ENCODE assay signal across 29 cellular contexts in genomic region chr10:61115874-61116273, GRCh38.
"Had no signal": no experiment of that assay in that cellular context is flagged by ENCODE, and none has a peak within 500 bp of the region (broad histone marks: within the 10 kb centered on the region; RNA-seq: fewer than 3 reads in every experiment).

No MANE protein-coding gene starts in this region.

- H3K36me3 ChIP-seq: neural progenitor cell, ovary, right lobe of liver, sigmoid colon, stomach, suprapubic skin, tibial artery, transverse colon, upper lobe of right lung, uterus had no signal

- H3K4me1 ChIP-seq: neural progenitor cell, parathyroid adenoma, psoas muscle, right lobe of liver, sigmoid colon, stomach, suprapubic skin, testis, tibial artery, transverse colon, upper lobe of right lung, uterus had no signal

- H3K36me3 Mint-ChIP-seq: natural killer cell; neural progenitor cell; stimulated activated effector memory CD8-positive, alpha-beta T cell treated with anti-CD3 and anti-CD28 coated beads, Interleukin-12 subunit alpha, Interleukin-12 subunit beta, amount 100 ng/mL, for 72 hours; stimulated activated naive B cell treated with anti-CD40 and anti-IgM and Interleukin-4, amounts not matched to agents 10 μg/mL and 1 μg/mL and 100 μg/mL, for 72 hours; type B pancreatic cell had no signal

- H3K9me3 Mint-ChIP-seq: natural killer cell; nephron; neural progenitor cell; stimulated activated effector memory CD8-positive, alpha-beta T cell treated with anti-CD3 and anti-CD28 coated beads, Interleukin-12 subunit alpha, Interleukin-12 subunit beta, amount 100 ng/mL, for 72 hours; stimulated activated naive CD8-positive, alpha-beta T cell treated with anti-CD3 and anti-CD28 coated beads, Interleukin-15, Interleukin-2, amounts not matched to agents 100 ng/mL and 50 ng/mL, for 24 hours; type B pancreatic cell had no signal

- H3K79me2 ChIP-seq: parathyroid adenoma had no signal

- H3K4me1 Mint-ChIP-seq: natural killer cell; nephron; neural progenitor cell; stimulated activated effector memory CD8-positive, alpha-beta T cell treated with anti-CD3 and anti-CD28 coated beads, Interleukin-12 subunit alpha, Interleukin-12 subunit beta, amount 100 ng/mL, for 72 hours had no signal

- H3K4me3 Mint-ChIP-seq: natural killer cell; nephron; neural progenitor cell; stimulated activated effector memory CD8-positive, alpha-beta T cell treated with anti-CD3 and anti-CD28 coated beads, Interleukin-12 subunit alpha, Interleukin-12 subunit beta, amount 100 ng/mL, for 72 hours; stimulated activated naive B cell treated with anti-CD40 and anti-IgM and Interleukin-4, amounts not matched to agents 10 μg/mL and 1 μg/mL and 100 μg/mL, for 72 hours; stimulated activated naive CD8-positive, alpha-beta T cell treated with anti-CD3 and anti-CD28 coated beads, Interleukin-15, Interleukin-2, amounts not matched to agents 100 ng/mL and 50 ng/mL, for 24 hours; type B pancreatic cell had no signal

- H3K27me3 ChIP-seq: neural progenitor cell, ovary, right lobe of liver, sigmoid colon, stomach, suprapubic skin, testis, tibial artery, transverse colon, upper lobe of right lung, uterus had no signal

- H3K9ac ChIP-seq: neural progenitor cell, parathyroid adenoma had no signal

- H3K27ac Mint-ChIP-seq: natural killer cell; nephron; neural progenitor cell; progenitor cell of endocrine pancreas; stimulated activated effector memory CD8-positive, alpha-beta T cell treated with anti-CD3 and anti-CD28 coated beads, Interleukin-12 subunit alpha, Interleukin-12 subunit beta, amount 100 ng/mL, for 72 hours; stimulated activated naive B cell treated with anti-CD40 and anti-IgM and Interleukin-4, amounts not matched to agents 10 μg/mL and 1 μg/mL and 100 μg/mL, for 72 hours; stimulated activated naive CD8-positive, alpha-beta T cell treated with anti-CD3 and anti-CD28 coated beads, Interleukin-15, Interleukin-2, amounts not matched to agents 100 ng/mL and 50 ng/mL, for 24 hours; type B pancreatic cell had no signal

- H3K9me3 ChIP-seq: ovary, psoas muscle, right lobe of liver, sigmoid colon, stomach, suprapubic skin, testis, tibial artery, transverse colon, upper lobe of right lung, uterus had no signal

- DNase-seq: natural killer cell; occipital lobe; ovary; posterior cingulate gyrus; psoas muscle; right cardiac atrium; right lobe of liver; sigmoid colon; small intestine; stimulated activated CD4-positive, alpha-beta T cell treated with anti-CD3 and anti-CD28 coated beads, Interleukin-15, amount 100 ng/mL, for 24 hours; stimulated activated CD4-positive, alpha-beta T cell treated with anti-CD3 and anti-CD28 coated beads, Interleukin-2, amount 100 ng/mL, for 24 hours; stimulated activated CD4-positive, alpha-beta T cell treated with anti-CD3 and anti-CD28 coated beads, Interleukin-2, amount 100 ng/mL, for 48 hours; stimulated activated CD4-positive, alpha-beta T cell treated with anti-CD3 and anti-CD28 coated beads, Interleukin-4, amount 100 ng/mL, for 24 hours; stimulated activated naive B cell treated with anti-CD40 and anti-IgM and Interleukin-4, amounts not matched to agents 10 μg/mL and 1 μg/mL and 100 μg/mL, for 72 hours; stimulated activated naive CD4-positive, alpha-beta T cell treated with Interleukin-2 at 50 U/mL for 16 hours; stomach; testis; tibial artery; transverse colon; upper lobe of right lung; uterus had no signal

- H3K4me3 ChIP-seq: neural progenitor cell, ovary, psoas muscle, right lobe of liver, sigmoid colon, stomach, suprapubic skin, testis, tibial artery, transverse colon, upper lobe of right lung, uterus had no signal

- H2AFZ ChIP-seq: neural progenitor cell, parathyroid adenoma had no signal

- ATAC-seq: natural killer cell; psoas muscle; right cardiac atrium; right lobe of liver; stimulated activated effector memory CD8-positive, alpha-beta T cell treated with anti-CD3 and anti-CD28 coated beads, Interleukin-12 subunit alpha, Interleukin-12 subunit beta, amount 100 ng/mL, for 72 hours; stimulated activated naive B cell treated with anti-CD40 and anti-IgM and Interleukin-4, amounts not matched to agents 10 μg/mL and 1 μg/mL and 100 μg/mL, for 72 hours; upper lobe of right lung had no signal

- H3K4me2 ChIP-seq: neural progenitor cell had no signal

- H3K27me3 Mint-ChIP-seq: progenitor cell of endocrine pancreas; stimulated activated naive CD8-positive, alpha-beta T cell treated with anti-CD3 and anti-CD28 coated beads, Interleukin-15, Interleukin-2, amounts not matched to agents 100 ng/mL and 50 ng/mL, for 24 hours; type B pancreatic cell had no signal

- H3K27ac ChIP-seq: neural progenitor cell, ovary, parathyroid adenoma, psoas muscle, right lobe of liver, sigmoid colon, stomach, suprapubic skin, testis, tibial artery, transverse colon, upper lobe of right lung, uterus had no signal

- FAIRE-seq: small intestine had no signal
